14 cellular contexts compared by ENCODE assay signal in the genomic region with DNA sequence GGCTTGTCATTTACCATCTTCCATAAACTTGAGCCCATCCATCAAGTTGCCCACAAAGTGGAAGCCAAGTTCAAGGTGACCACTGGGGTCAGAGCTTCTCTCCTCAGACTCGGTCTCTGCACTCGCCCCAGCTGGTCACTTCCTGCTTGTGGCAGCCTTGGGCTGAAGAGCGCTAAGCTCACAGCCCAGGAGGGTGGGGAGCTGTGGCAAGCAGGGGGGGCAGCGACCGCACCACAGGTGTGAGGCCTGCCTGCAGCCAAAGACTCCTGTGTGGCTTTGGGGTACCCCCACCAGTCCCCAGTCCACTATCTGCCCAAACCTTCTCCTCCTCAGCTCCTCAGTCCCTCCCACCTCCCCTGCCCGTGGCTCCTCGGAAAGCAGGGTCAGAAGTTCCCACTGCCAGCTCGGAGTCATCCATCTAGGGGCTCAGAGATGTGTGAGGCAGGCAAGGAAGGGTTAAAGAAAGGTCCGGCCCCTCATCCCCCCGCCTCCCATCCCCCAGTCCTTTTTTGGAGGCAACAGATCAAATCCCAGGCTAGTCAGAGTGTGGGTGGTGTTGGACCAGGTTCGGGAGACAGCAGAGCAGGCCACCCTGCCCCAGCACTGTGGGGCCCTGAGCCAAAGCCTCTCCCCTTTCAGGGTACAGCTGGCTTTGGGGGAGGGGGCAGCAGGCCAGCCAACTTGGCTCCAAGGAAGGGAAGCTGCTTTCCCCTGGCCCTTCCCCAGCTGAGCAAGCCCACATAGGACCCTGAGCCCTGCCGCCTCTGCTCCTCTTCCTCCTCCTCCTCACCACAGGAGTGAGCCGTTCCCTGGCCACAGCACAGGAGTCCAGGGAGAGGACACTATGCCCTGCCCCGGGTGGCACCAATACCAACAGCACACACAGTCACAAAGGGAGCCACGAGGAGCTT. TPM values are rescaled to one million over a fixed set of nuclear protein-coding genes. Genes with fewer than 3 reads are reported as not detected.
DNase-seq lines count a peak whose midpoint lies in the region; ATAC-seq and TF ChIP-seq lines count a peak whose summit lies in the region.
"Had no signal": no experiment of that assay in that cellular context is flagged by ENCODE, and none has a peak within 500 bp of the region (broad histone marks: within the 10 kb centered on the region; RNA-seq: fewer than 3 reads in every experiment).

No MANE protein-coding gene starts in this region.

- no peak for ATAC-seq in stimulated activated naive B cell treated with anti-CD40 and anti-IgM and Interleukin-4, amounts not matched to agents 10 μg/mL and 1 μg/mL and 100 μg/mL, for 72 hours (replicated peaks)
- ATAC-seq in activated CD4-positive, alpha-beta T cell treated with anti-CD3 and anti-CD28 coated beads for 36 hours = no peak
- ATAC-seq: T-helper 17 cell had no signal

- 0 out of 2 replicates have a peak overlapping the region, but pooled peaks have one; percentile 4 for H3K4me3 ChIP-seq in HUES6 (ENCODE audit: low read depth, low read length)
- peak overlapping the region in 1 of 2 donors; percentile 67 for H3K4me3 ChIP-seq in cardiac fibroblast (replicated peaks in 1 of 2; ENCODE audit: low read depth in 2 of 2, low read length in 2 of 2)

- no peaks in the 10 kb centered on the region for H3K9me3 Mint-ChIP-seq in stimulated activated naive B cell treated with anti-CD40 and anti-IgM and Interleukin-4, amounts not matched to agents 10 μg/mL and 1 μg/mL and 100 μg/mL, for 72 hours
- H3K9me3 Mint-ChIP-seq in activated CD4-positive, alpha-beta T cell treated with anti-CD3 and anti-CD28 coated beads for 36 hours (ENCODE audit: low read depth) = no peaks in the 10 kb centered on the region
- H3K9me3 Mint-ChIP-seq: IgD-negative memory B cell had no signal

- peak overlapping the region; percentile 25; the same call in 1 of the 2 replicates for H3K27ac ChIP-seq in HUES6 (ENCODE audit: low read depth, low read length)

- H3K27me3 Mint-ChIP-seq in stimulated activated naive B cell treated with anti-CD40 and anti-IgM and Interleukin-4, amounts not matched to agents 10 μg/mL and 1 μg/mL and 100 μg/mL, for 72 hours = peaks cover 0 to 4% of the 10 kb centered on the region in 2 donors
- no peaks in the 10 kb centered on the region for H3K27me3 Mint-ChIP-seq in activated CD4-positive, alpha-beta T cell treated with anti-CD3 and anti-CD28 coated beads for 36 hours
- H3K27me3 Mint-ChIP-seq: IgD-negative memory B cell, T-helper 17 cell had no signal

- peaks cover 5 to 6% of the 10 kb centered on the region in 2 donors for H3K4me1 Mint-ChIP-seq in stimulated activated naive B cell treated with anti-CD40 and anti-IgM and Interleukin-4, amounts not matched to agents 10 μg/mL and 1 μg/mL and 100 μg/mL, for 72 hours
- no peaks in the 10 kb centered on the region for H3K4me1 Mint-ChIP-seq in activated CD4-positive, alpha-beta T cell treated with anti-CD3 and anti-CD28 coated beads for 36 hours

- CTCF ChIA-PET in activated CD4-positive, alpha-beta T cell treated with anti-CD3 and anti-CD28 coated beads for 36 hours (lab: Charles Lee) = interaction anchor here (0.6 to 1.4 kb wide), 3 partner anchors 9 to 41 kb away, joined by 3 to 4 read pairs (median 3); no protein-coding TSS in a partner anchor

- no peaks in the 10 kb centered on the region for H3K27me3 ChIP-seq in HUES6 (ENCODE audit: control insufficient read depth, insufficient read depth, low read length)

- H3K4me1 ChIP-seq in HUES6 (ENCODE audit: control insufficient read depth, insufficient read depth, low read length) = peaks cover 30% of the 10 kb centered on the region

- H3K9ac ChIP-seq in HUES6 (ENCODE audit: low read length) = peak overlapping the region; percentile 19

- no peaks in the 10 kb centered on the region for H3K9me3 ChIP-seq in HUES6 (ENCODE audit: control insufficient read depth, insufficient read depth, low read depth, low read length)

- DNase-seq in cardiac fibroblast (ENCODE audit: low read depth in 2 of 2) = peak; percentile 55 to 76
- DNase-seq in iPS-NIHi7 (ENCODE audit: extremely low spot score) = peak; percentile 78
- DNase-seq in stimulated activated naive B cell treated with anti-CD40 and anti-IgM and Interleukin-4, amounts not matched to agents 10 μg/mL and 1 μg/mL and 100 μg/mL, for 72 hours = no peak
- no peak for DNase-seq in NCI-H69 (lab: John Stamatoyannopoulos, UW)
- DNase-seq in activated CD4-positive, alpha-beta T cell treated with anti-CD3 and anti-CD28 coated beads for 36 hours = no peak
- no peak for DNase-seq in AML-193 (lab: John Stamatoyannopoulos, UW)
- DNase-seq in NCI-H510A (lab: John Stamatoyannopoulos, UW) = no peak
- DNase-seq: activated T-cell treated with anti-CD3 and anti-CD28 coated beads, Interleukin-2, amount 50 U/mL, for 48 hours; kidney; NCI-H524; T-helper 17 cell had no signal

- POLR2A ChIA-PET in activated CD4-positive, alpha-beta T cell treated with anti-CD3 and anti-CD28 coated beads for 36 hours (lab: Charles Lee) = interaction anchor here (1.0 kb wide), 1 partner anchor 78 kb away, joined by 3 read pairs; no protein-coding TSS in a partner anchor

- no peak overlapping the region for H3K4me3 Mint-ChIP-seq in stimulated activated naive B cell treated with anti-CD40 and anti-IgM and Interleukin-4, amounts not matched to agents 10 μg/mL and 1 μg/mL and 100 μg/mL, for 72 hours
- no peak overlapping the region for H3K4me3 Mint-ChIP-seq in activated CD4-positive, alpha-beta T cell treated with anti-CD3 and anti-CD28 coated beads for 36 hours
- H3K4me3 Mint-ChIP-seq: T-helper 17 cell had no signal

- H3K36me3 ChIP-seq in HUES6 (ENCODE audit: control insufficient read depth, insufficient read depth, low read length) = peaks cover 50% of the 10 kb centered on the region

- peak overlapping the region; percentile 67 for H3K27ac Mint-ChIP-seq in stimulated activated naive B cell treated with anti-CD40 and anti-IgM and Interleukin-4, amounts not matched to agents 10 μg/mL and 1 μg/mL and 100 μg/mL, for 72 hours
- no peak overlapping the region for H3K27ac Mint-ChIP-seq in activated CD4-positive, alpha-beta T cell treated with anti-CD3 and anti-CD28 coated beads for 36 hours

- H3K36me3 Mint-ChIP-seq in stimulated activated naive B cell treated with anti-CD40 and anti-IgM and Interleukin-4, amounts not matched to agents 10 μg/mL and 1 μg/mL and 100 μg/mL, for 72 hours = peaks cover 21 to 41% of the 10 kb centered on the region in 2 donors
- peaks cover 18% of the 10 kb centered on the region for H3K36me3 Mint-ChIP-seq in activated CD4-positive, alpha-beta T cell treated with anti-CD3 and anti-CD28 coated beads for 36 hours (ENCODE audit: low read depth)

- TF ChIP-seq CTCF in cardiac fibroblast (IDR thresholded peaks at IDR 0.05; ENCODE audit: low read depth, low read length) = no peak

- intact Hi-C loops in activated CD4-positive, alpha-beta T cell treated with anti-CD3 and anti-CD28 coated beads for 36 hours (cut with DNase I, micrococcal nuclease) = loop anchor here in 1 of 2 experiments (10.0 kb wide), 1 partner anchor 266 kb away; the partner anchor contains the start of gene CDC6

RNA-seq across cellular contexts. Expression of gene CSF3, which starts 3.2 kb away (rescaled TPM):
- total RNA-seq in activated CD4-positive, alpha-beta T cell treated with anti-CD3 and anti-CD28 coated beads for 36 hours = not detected
- total RNA-seq: kidney, T-helper 17 cell had no signal

RNA-seq across cellular contexts. Expression of gene MED24, which starts 35.7 kb away (rescaled TPM):
- total RNA-seq in activated CD4-positive, alpha-beta T cell treated with anti-CD3 and anti-CD28 coated beads for 36 hours = 100 to 1,000 TPM in 1 of 2 experiments, 10 to 100 TPM in 1; 97.4 to 110 TPM

RNA-seq across cellular contexts. Expression of gene PSMD3, which starts 37.9 kb away (rescaled TPM):
- 100 to 1,000 TPM; 141 to 146 TPM for total RNA-seq in activated CD4-positive, alpha-beta T cell treated with anti-CD3 and anti-CD28 coated beads for 36 hours

RNA-seq across cellular contexts. Expression of gene THRA, which starts 44.3 kb away (rescaled TPM):
- 10 to 100 TPM; 12.9 to 13.1 TPM for total RNA-seq in activated CD4-positive, alpha-beta T cell treated with anti-CD3 and anti-CD28 coated beads for 36 hours

RNA-seq across cellular contexts. Expression of gene GSDMA, which starts 55.7 kb away (rescaled TPM):
- 1 to 10 TPM in 1 of 2 experiments, under 1 TPM in 1; 0.98 to 1.1 TPM for total RNA-seq in activated CD4-positive, alpha-beta T cell treated with anti-CD3 and anti-CD28 coated beads for 36 hours
- total RNA-seq: dermis microvascular lymphatic vessel endothelial cell had no signal

Comparison
In these comparisons a context has a peak if more than half of its experiments do, and no peak if none do; other contexts are left out.
1. DNase-seq: peak in cardiac fibroblast (2 of 2) and iPS-NIHi7 (single experiment); none in stimulated activated naive B cell treated with anti-CD40 and anti-IgM and Interleukin-4, amounts not matched to agents 10 μg/mL and 1 μg/mL and 100 μg/mL, for 72 hours (single experiment), NCI-H69 (single experiment), activated CD4-positive, alpha-beta T cell treated with anti-CD3 and anti-CD28 coated beads for 36 hours (single experiment), AML-193 (0 of 2) and NCI-H510A (single experiment).